In the genomic region with DNA sequence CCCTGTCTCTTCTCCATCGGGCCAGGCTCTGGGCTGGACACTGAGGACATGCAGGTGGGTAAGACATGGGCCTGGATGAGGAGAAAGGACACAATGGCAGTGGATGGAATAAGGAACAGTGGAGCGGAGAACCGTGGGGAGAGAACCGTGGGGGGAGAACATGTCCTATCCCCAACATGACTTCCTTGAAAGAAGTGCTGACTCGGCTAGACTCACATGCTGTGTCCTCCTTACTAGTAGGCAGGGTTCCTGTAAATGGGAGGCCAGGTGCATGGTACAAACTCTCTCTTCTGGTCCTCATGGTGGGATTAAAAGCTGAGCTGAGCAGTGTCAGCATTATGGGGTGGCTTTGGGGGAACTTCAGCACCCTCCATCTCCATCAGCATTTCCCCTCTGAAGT, we compare ENCODE assay signal across 19 cellular contexts.
DNase-seq lines count a peak whose midpoint lies in the region; ATAC-seq, FAIRE-seq and TF ChIP-seq lines count a peak whose summit lies in the region.
"Had no signal": no experiment of that assay in that cellular context is flagged by ENCODE, and none has a peak within 500 bp of the region (broad histone marks: within the 10 kb centered on the region; RNA-seq: fewer than 3 reads in every experiment).

No MANE protein-coding gene starts in this region.

- no peak overlapping the region for H3K4me3 ChIP-seq in HepG2 (replicated peaks in 1 of 3; ENCODE audit: insufficient read depth in 1 of 3, low read depth in 2 of 3, low read length in 3 of 3)
- H3K4me3 ChIP-seq in right lobe of liver, result no peak overlapping the region
- H3K4me3 ChIP-seq in K562, result no peak overlapping the region
- no peak overlapping the region for H3K4me3 ChIP-seq in neuronal stem cell (ENCODE audit: low read length in 2 of 2)

- H3K4me2 ChIP-seq in HepG2 (ENCODE audit: low read depth, low read length) (no peak overlapping the region), K562 (ENCODE audit: insufficient read depth, low read length) (no peak overlapping the region), neuronal stem cell (ENCODE audit: insufficient read depth, low read length, poor library complexity, severe bottlenecking) (no peak overlapping the region)

- H2BK12ac ChIP-seq in neuronal stem cell (ENCODE audit: low read length), result no peak overlapping the region

- H3K27ac ChIP-seq in HepG2 (ENCODE audit: extremely low read length, insufficient read depth, low read length) (no peak overlapping the region), right lobe of liver (no peak overlapping the region), K562 (ENCODE audit: extremely low read depth, low read depth, low read length) (no peak overlapping the region), neuronal stem cell (replicated peaks; ENCODE audit: low read length) (no peak overlapping the region)

- H3K14ac ChIP-seq in neuronal stem cell (ENCODE audit: low read length), result no peak overlapping the region

- TF ChIP-seq CTCF in HepG2 (CRISPR knock-in tag; IDR thresholded peaks at IDR 0.05) (no peak), right lobe of liver (IDR thresholded peaks at IDR 0.05) (no peak), K562 (IDR thresholded peaks at IDR 0.05 in 2 of 3, conservative IDR thresholded peaks at IDR 0.05 in 1 of 3; ENCODE audit: insufficient read depth in 2 of 3, low read depth in 1 of 3, low read length in 3 of 3) (no peak)

- FAIRE-seq in HepG2 (lab: Jason Lieb, UNC) (no peak), K562 (lab: Jason Lieb, UNC) (no peak)
- FAIRE-seq: GM12891, GM18507 had no signal

- H4K20me1 ChIP-seq in HepG2 (ENCODE audit: insufficient read depth, low read length), result 0 out of 2 replicates have a peak, but pooled peaks cover 1% of the 10 kb centered on the region
- H4K20me1 ChIP-seq in K562 (replicated peaks; ENCODE audit: control insufficient read depth, insufficient read depth, low read length), result peaks cover 4% of the 10 kb centered on the region

- H3K23ac ChIP-seq in neuronal stem cell (ENCODE audit: low read depth, low read length, poor library complexity), result no peak overlapping the region

- H3K27me3 ChIP-seq in HepG2 (ENCODE audit: control insufficient read depth in 1 of 2, insufficient read depth in 2 of 2, low read length in 2 of 2) (no peaks in the 10 kb centered on the region), right lobe of liver (no peaks in the 10 kb centered on the region), K562 (ENCODE audit: control insufficient read depth in 2 of 2, insufficient read depth in 2 of 2, low read length in 2 of 2) (peaks cover 19 to 44% of the 10 kb centered on the region in 2 experiments), neuronal stem cell (ENCODE audit: control insufficient read depth in 3 of 3, insufficient read depth in 3 of 3, low read depth in 1 of 3, low read length in 3 of 3) (no peaks in the 10 kb centered on the region)

- H3K9me3 ChIP-seq in HepG2 (ENCODE audit: low read length), result no peaks in the 10 kb centered on the region
- H3K9me3 ChIP-seq in right lobe of liver, result peaks cover 0 to 3% (median 0%) of the 10 kb centered on the region in 4 donors
- no peaks in the 10 kb centered on the region for H3K9me3 ChIP-seq in K562 (replicated peaks; ENCODE audit: control insufficient read depth, insufficient read depth, low read depth, low read length)
- H3K9me3 ChIP-seq in neuronal stem cell (replicated peaks in 1 of 2; ENCODE audit: control insufficient read depth in 2 of 2, insufficient read depth in 1 of 2, low read depth in 1 of 2, low read length in 2 of 2), result peaks cover 0 to 3% of the 10 kb centered on the region in 2 donors

- no peak overlapping the region for H4K8ac ChIP-seq in neuronal stem cell (ENCODE audit: low read depth, low read length)

- H3K4me1 ChIP-seq in HepG2 (ENCODE audit: insufficient read depth, low read length) (no peaks in the 10 kb centered on the region), right lobe of liver (peaks cover 0 to 4% (median 0%) of the 10 kb centered on the region in 4 donors), K562 (replicated peaks in 1 of 2; ENCODE audit: control insufficient read depth in 2 of 2, insufficient read depth in 2 of 2, low read length in 2 of 2) (no peaks in the 10 kb centered on the region), neuronal stem cell (ENCODE audit: control insufficient read depth in 2 of 2, insufficient read depth in 1 of 2, low read depth in 1 of 2, low read length in 2 of 2) (no peaks in the 10 kb centered on the region)

- TF ChIP-seq EP300 in HepG2 (IDR thresholded peaks at IDR 0.05; ENCODE audit: low read depth in 2 of 2, low read length in 2 of 2) (no peak), HepG2 (CRISPR knock-in tag; IDR thresholded peaks at IDR 0.05; ENCODE audit: borderline replicate concordance) (no peak), K562 (IDR thresholded peaks at IDR 0.05; ENCODE audit: low read length) (no peak)

- ATAC-seq in HepG2 (no peak), right lobe of liver (no peak), K562 (no peak), GM21576 (IDR thresholded peaks at IDR 0.05; ENCODE audit: unreplicated experiment) (no peak)

- no peaks in the 10 kb centered on the region for H3K79me1 ChIP-seq in neuronal stem cell (ENCODE audit: low read depth, low read length)

- no peak overlapping the region for H3K18ac ChIP-seq in neuronal stem cell (ENCODE audit: low read length)

- no peak overlapping the region for H3K9ac ChIP-seq in HepG2 (ENCODE audit: insufficient read depth, low read depth, low read length)
- no peak overlapping the region for H3K9ac ChIP-seq in K562 (ENCODE audit: insufficient read depth in 1 of 2, low read depth in 2 of 2, low read length in 2 of 2)
- no peak overlapping the region for H3K9ac ChIP-seq in neuronal stem cell (ENCODE audit: low read depth, low read length, poor library complexity)

- in situ Hi-C loops in HepG2 (cut with HindIII; ENCODE audit: extremely low pct_ligation_motif_present, low pct_unique_long_range_greater_than_20kb) (no loop called here), K562 (cut with MboI) (no loop called here)

- H4K91ac ChIP-seq in neuronal stem cell (ENCODE audit: low read depth, low read length, poor library complexity), result peak overlapping the region; percentile 22

- intact Hi-C loops in HepG2 (cut with micrococcal nuclease; ENCODE audit: unreplicated experiment), result no loop called here
- intact Hi-C loops in right lobe of liver (cut with DNase I), result no loop called here
- intact Hi-C loops in K562 (cut with micrococcal nuclease), result no loop called here

- no peak overlapping the region for H2BK5ac ChIP-seq in neuronal stem cell (ENCODE audit: low read length)

- H2AFZ ChIP-seq in HepG2 (ENCODE audit: low read length) (no peak overlapping the region), K562 (ENCODE audit: low read depth, low read length) (no peak overlapping the region), neuronal stem cell (ENCODE audit: low read length) (no peak overlapping the region)

- TF ChIP-seq RAD21 in HepG2 (CRISPR knock-in tag; IDR thresholded peaks at IDR 0.05) (no peak), K562 (CRISPR knock-in tag; conservative IDR thresholded peaks at IDR 0.05 in 1 of 2, IDR thresholded peaks at IDR 0.05 in 1 of 2) (no peak)

- H3K4ac ChIP-seq in neuronal stem cell (ENCODE audit: low read length), result no peak overlapping the region

- 46% methylated on average over 5 of the region's 5 CpGs for WGBS in HepG2 (ENCODE audit: low lambda C conversion rate)
- WGBS in right lobe of liver (ENCODE audit: insufficient coverage, low coverage, low lambda C conversion rate, missing lambda C conversion rate), result 87% methylated on average over 4 of the region's 5 CpGs
- WGBS in K562 (ENCODE audit: insufficient coverage, low coverage, missing lambda C conversion rate), result 0% methylated on average over 5 of the region's 5 CpGs
- no CpG with 5 or more reads among the region's 5 CpGs for WGBS in neuronal stem cell (ENCODE audit: extremely low coverage in 2 of 2, insufficient read length in 2 of 2, insufficient replicate concordance in 1 of 2), 2 donors

- DNase-seq in HepG2 (ENCODE audit: low spot score) (no peak), right lobe of liver (no peak), K562 (ENCODE audit: extremely low read depth in 1 of 4, low spot score in 3 of 4) (no peak), neuronal stem cell (ENCODE audit: low spot score) (no peak), hepatic stellate cell (ENCODE audit: low spot score) (no peak)
- DNase-seq: 8988T; C1 segment of cervical spinal cord; Calu3; CD4-positive, alpha-beta memory T cell; COR-L47; DMS53; DMS79 treated with DMSO at 0.1 percent for 48 hours; GF-D8; GOT3; H7; HCEC 1CT had no signal

- TF ChIP-seq POLR2A in HepG2 (IDR thresholded peaks at IDR 0.05; ENCODE audit: insufficient read depth in 1 of 2, low read depth in 2 of 2, low read length in 2 of 2) (no peak), right lobe of liver (IDR thresholded peaks at IDR 0.05) (no peak), K562 (conservative IDR thresholded peaks at IDR 0.05) (no peak)

- no TSS peak for BruUV-seq in HepG2 (replicated peaks; lab: Mats Ljungman, UMichigan)
- BruUV-seq in K562 (replicated peaks; lab: Mats Ljungman, UMichigan), result no TSS peak

- H3K9me1 ChIP-seq in K562 (ENCODE audit: control insufficient read depth, insufficient read depth, low read length), result no peaks in the 10 kb centered on the region

- POLR2A ChIA-PET in HepG2 (lab: Yijun Ruan, JAX) (no interaction called here), K562 (lab: Yijun Ruan, JAX) (interaction anchor here (0.9 kb wide), 1 partner anchor 26 kb away, joined by 3 read pairs; no protein-coding TSS in a partner anchor)

- no peak overlapping the region for H2BK120ac ChIP-seq in neuronal stem cell (ENCODE audit: low read depth, low read length)

- H3K36me3 ChIP-seq in HepG2 (replicated peaks in 1 of 2; ENCODE audit: control insufficient read depth in 1 of 2, insufficient read depth in 2 of 2, low read length in 2 of 2) (no peaks in the 10 kb centered on the region), right lobe of liver (no peaks in the 10 kb centered on the region), K562 (ENCODE audit: control insufficient read depth, insufficient read depth, low read length) (no peaks in the 10 kb centered on the region), neuronal stem cell (replicated peaks in 1 of 2; ENCODE audit: control insufficient read depth in 2 of 2, insufficient read depth in 2 of 2, low read length in 2 of 2) (no peaks in the 10 kb centered on the region)

- H2AK5ac ChIP-seq in neuronal stem cell (ENCODE audit: low read depth, low read length), result peak overlapping the region; percentile 27

- H2BK15ac ChIP-seq in neuronal stem cell (ENCODE audit: low read length), result no peak overlapping the region

- no peaks in the 10 kb centered on the region for H3K79me2 ChIP-seq in HepG2 (ENCODE audit: insufficient read depth, low read length)
- H3K79me2 ChIP-seq in K562 (ENCODE audit: control insufficient read depth, insufficient read depth, low read length), result no peaks in the 10 kb centered on the region

- CTCF ChIA-PET in HepG2 (lab: Yijun Ruan, JAX; ENCODE audit: low intra/inter-chr PET ratio, low total read pairs) (no interaction called here), K562 (lab: Yijun Ruan, JAX; ENCODE audit: low intra/inter-chr PET ratio) (no interaction called here)

TF ChIP-seq in HepG2, 621 proteins besides CTCF, POLR2A, EP300 and RAD21 (continues in another document):
- peak; percentile 95 to 98 for TF ChIP-seq MAFK (conservative IDR thresholded peaks at IDR 0.05 in 1 of 2, IDR thresholded peaks at IDR 0.05 in 1 of 2; ENCODE audit: low read length in 2 of 2)

TF ChIP-seq in K562, 482 proteins besides CTCF, POLR2A, EP300 and RAD21 (continues in another document):
- peak; percentile 85 for TF ChIP-seq C11orf30 (IDR thresholded peaks at IDR 0.05; ENCODE audit: low read depth)
- no peak for TF ChIP-seq MEIS2 (IDR thresholded peaks at IDR 0.05; ENCODE audit: partially characterized antibody)

Comparison
In these comparisons a context has a peak if more than half of its experiments do, and no peak if none do; other contexts are left out.
1. Of the 241 proteins assayed by ChIP-seq in both HepG2 and K562: peak only in HepG2: none; only in K562: MAFG; in both: MAFF and MAFK; in neither: 238.